In the genomic region with DNA sequence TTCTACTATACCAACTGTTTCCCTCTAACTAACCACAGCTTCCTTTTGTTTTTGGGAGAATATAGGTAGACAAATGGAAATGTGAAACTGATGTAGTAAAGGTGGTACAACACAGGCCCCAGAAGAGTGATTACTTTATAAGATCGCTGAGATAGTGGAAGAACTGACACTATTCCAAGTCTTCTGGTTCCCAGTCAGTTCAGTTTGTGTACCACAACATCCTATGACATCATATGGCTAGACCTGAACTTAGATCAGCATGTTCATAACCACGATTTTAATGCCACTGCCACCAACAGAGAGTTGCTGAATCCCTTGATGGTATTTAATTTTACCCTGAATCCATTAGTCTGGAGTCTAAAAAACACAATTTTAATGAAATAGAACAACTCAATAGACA, we compare ENCODE assay signal across 32 cellular contexts.
"Had no signal": no experiment of that assay in that cellular context is flagged by ENCODE, and none has a peak within 500 bp of the region (broad histone marks: within the 10 kb centered on the region; RNA-seq: fewer than 3 reads in every experiment).

No MANE protein-coding gene starts in this region.

- DNase-seq: activated B cell treated with CpG ODN at 0.5 μM for 24 hours; activated CD4-positive, alpha-beta memory T cell treated with anti-CD3 and anti-CD28 coated beads, Interleukin-2, amount 10 ng/mL, durations not matched to agents 7 days and 5 days; activated CD4-positive, alpha-beta T cell treated with anti-CD3 and anti-CD28 coated beads for 48 hours; activated CD4-positive, CD25-positive, alpha-beta regulatory T cell treated with anti-CD3 and anti-CD28 coated beads, Interleukin-2, amount 50 U/mL, for 72 hours; activated CD8-positive, alpha-beta memory T cell treated with anti-CD3 and anti-CD28 coated beads for 24 hours; activated CD8-positive, alpha-beta memory T cell treated with anti-CD3 and anti-CD28 coated beads, Interleukin-2, amount 10 ng/mL, durations not matched to agents 7 days and 5 days; activated CD8-positive, alpha-beta memory T cell treated with anti-CD3 and anti-CD28 coated beads, Interleukin-2, amount 50 U/mL, for 48 hours; activated effector memory CD4-positive, alpha-beta T cell treated with anti-CD3 and anti-CD28 coated beads, Interleukin-2, amount 50 U/mL, for 16 hours; activated naive CD4-positive, alpha-beta T cell; activated naive CD4-positive, alpha-beta T cell treated with anti-CD3 and anti-CD28 coated beads, Interleukin-2, amount 50 U/mL, for 16 hours; activated naive CD8-positive, alpha-beta T cell treated with anti-CD3 and anti-CD28 coated beads for 36 hours; activated T-cell treated with anti-CD3 and anti-CD28 coated beads, Interleukin-2, amount 50 U/mL, for 72 hours; amniotic stem cell; aorta; Kasumi-1; KBM-7; MM.1S; MV-4-11; NCI-H1092; NCI-H1436 treated with DMSO at 0.1 percent for 48 hours; NCI-H1694 treated with DMSO at 0.1 percent for 48 hours; NCI-H2029; NCI-H345; NCI-H524 treated with DMSO at 0.1 percent for 48 hours; NK-92 treated with Interleukin-12 subunit alpha and Interleukin-12 subunit beta, amount 100 ng/mL, for 24 hours; PC-9; SW 1271; T1000 had no signal

- H3K9me3 Mint-ChIP-seq: activated CD4-positive, alpha-beta memory T cell treated with anti-CD3 and anti-CD28 coated beads, Interleukin-2, amount 10 ng/mL, durations not matched to agents 7 days and 5 days had no signal

- H3K27ac Mint-ChIP-seq: activated B cell treated with CpG ODN at 0.5 μM for 24 hours; activated CD4-positive, alpha-beta memory T cell treated with anti-CD3 and anti-CD28 coated beads, Interleukin-2, amount 10 ng/mL, durations not matched to agents 7 days and 5 days; activated CD8-positive, alpha-beta memory T cell treated with anti-CD3 and anti-CD28 coated beads, Interleukin-2, amount 10 ng/mL, durations not matched to agents 7 days and 5 days; activated naive CD8-positive, alpha-beta T cell treated with anti-CD3 and anti-CD28 coated beads for 36 hours; activated T-cell treated with anti-CD3 and anti-CD28 coated beads, Interleukin-2, amount 50 U/mL, for 72 hours; activated T-helper 17 cell treated with anti-CD3 and anti-CD28 coated beads, Interleukin-2, amount 50 U/mL, for 72 hours had no signal

- H3K4me1 Mint-ChIP-seq: activated B cell treated with CpG ODN at 0.5 μM for 24 hours; activated CD4-positive, alpha-beta memory T cell treated with anti-CD3 and anti-CD28 coated beads, Interleukin-2, amount 10 ng/mL, durations not matched to agents 7 days and 5 days; activated CD8-positive, alpha-beta memory T cell treated with anti-CD3 and anti-CD28 coated beads, Interleukin-2, amount 10 ng/mL, durations not matched to agents 7 days and 5 days; activated naive CD8-positive, alpha-beta T cell treated with anti-CD3 and anti-CD28 coated beads for 36 hours; activated T-helper 17 cell treated with anti-CD3 and anti-CD28 coated beads, Interleukin-2, amount 50 U/mL, for 72 hours had no signal

- H3K4me3 Mint-ChIP-seq: activated B cell treated with CpG ODN at 0.5 μM for 24 hours; activated CD4-positive, alpha-beta memory T cell treated with anti-CD3 and anti-CD28 coated beads, Interleukin-2, amount 10 ng/mL, durations not matched to agents 7 days and 5 days; activated CD8-positive, alpha-beta memory T cell treated with anti-CD3 and anti-CD28 coated beads, Interleukin-2, amount 10 ng/mL, durations not matched to agents 7 days and 5 days; activated naive CD8-positive, alpha-beta T cell treated with anti-CD3 and anti-CD28 coated beads for 36 hours; activated T-cell treated with anti-CD3 and anti-CD28 coated beads, Interleukin-2, amount 50 U/mL, for 72 hours; activated T-helper 17 cell treated with anti-CD3 and anti-CD28 coated beads, Interleukin-2, amount 50 U/mL, for 72 hours had no signal

- H3K4me3 ChIP-seq: PC-9 had no signal

- H3K27ac ChIP-seq: PC-9, RWPE1, VCaP had no signal

- H3K27me3 Mint-ChIP-seq: activated B cell treated with CpG ODN at 0.5 μM for 24 hours; activated CD4-positive, alpha-beta memory T cell treated with anti-CD3 and anti-CD28 coated beads, Interleukin-2, amount 10 ng/mL, durations not matched to agents 7 days and 5 days; activated naive CD8-positive, alpha-beta T cell treated with anti-CD3 and anti-CD28 coated beads for 36 hours; activated T-helper 17 cell treated with anti-CD3 and anti-CD28 coated beads, Interleukin-2, amount 50 U/mL, for 72 hours had no signal

- H3K36me3 Mint-ChIP-seq: activated naive CD8-positive, alpha-beta T cell treated with anti-CD3 and anti-CD28 coated beads for 36 hours had no signal

- FAIRE-seq: RCC 7860 had no signal
